ENCODE assay signal across 9 cellular contexts in genomic region chr1:15966081-15966955, GRCh38. TPM values are rescaled to one million over a fixed set of nuclear protein-coding genes. Genes with fewer than 3 reads are reported as not detected.
DNase-seq lines count a peak whose midpoint lies in the region; ATAC-seq and TF ChIP-seq lines count a peak whose summit lies in the region.
"Had no signal": no experiment of that assay in that cellular context is flagged by ENCODE, and none has a peak within 500 bp of the region (broad histone marks: within the 10 kb centered on the region; RNA-seq: fewer than 3 reads in every experiment).

No MANE protein-coding gene starts in this region.

- H3F3A ChIP-seq in GM23338 (replicated peaks; ENCODE audit: low read depth), result no peaks in the 10 kb centered on the region

- H3K9me3 ChIP-seq in ascending aorta (no peaks in the 10 kb centered on the region), testis (no peaks in the 10 kb centered on the region)

- peaks cover 10% of the 10 kb centered on the region; the same call in 1 of the 2 replicates for H4K20me1 ChIP-seq in GM23338 (replicated peaks; ENCODE audit: insufficient read depth)

- ATAC-seq in HG02763 (IDR thresholded peaks at IDR 0.05; ENCODE audit: unreplicated experiment) (peak; percentile 68), SK-N-SH treated with all-trans-retinoic acid at 6 μM for 48 hours (peak; percentile 58), GM23338 (no peak)

- no peak for TF ChIP-seq CTCF in GM13977 (IDR thresholded peaks at IDR 0.05; ENCODE audit: extremely low read depth, insufficient read depth, missing control alignments)
- no peak for TF ChIP-seq CTCF in ascending aorta (IDR thresholded peaks at IDR 0.05)
- TF ChIP-seq CTCF in testis (IDR thresholded peaks at IDR 0.05), result no peak
- TF ChIP-seq CTCF in GM23338 (conservative IDR thresholded peaks at IDR 0.05; ENCODE audit: low read depth in 2 of 2), result no peak

- peaks cover 3% of the 10 kb centered on the region for H3K9me3 Mint-ChIP-seq in stimulated activated naive CD8-positive, alpha-beta T cell treated with anti-CD3 and anti-CD28 coated beads, Interleukin-15, Interleukin-2, amounts not matched to agents 100 ng/mL and 50 ng/mL, for 24 hours
- peaks cover 19% of the 10 kb centered on the region for H3K9me3 Mint-ChIP-seq in GM23338

- intact Hi-C loops in ascending aorta (cut with DNase I), result no loop called here
- intact Hi-C loops in testis (cut with DNase I; ENCODE audit: low total_unique reads), result no loop called here

- H3K27me3 Mint-ChIP-seq in stimulated activated naive CD8-positive, alpha-beta T cell treated with anti-CD3 and anti-CD28 coated beads, Interleukin-15, Interleukin-2, amounts not matched to agents 100 ng/mL and 50 ng/mL, for 24 hours, result no peaks in the 10 kb centered on the region
- H3K27me3 Mint-ChIP-seq in GM23338 (ENCODE audit: insufficient read depth, low read depth, poor library complexity), result peaks cover 11% of the 10 kb centered on the region

- 68 to 72% methylated on average over 18 of the region's 18 CpGs for WGBS in testis, 2 donors

- H3K36me3 Mint-ChIP-seq in stimulated activated naive CD8-positive, alpha-beta T cell treated with anti-CD3 and anti-CD28 coated beads, Interleukin-15, Interleukin-2, amounts not matched to agents 100 ng/mL and 50 ng/mL, for 24 hours (ENCODE audit: low read depth), result peaks cover 58% of the 10 kb centered on the region
- peaks cover 32% of the 10 kb centered on the region for H3K36me3 Mint-ChIP-seq in GM23338 (ENCODE audit: low read depth)

- H3K4me3 ChIP-seq in ascending aorta, result no peak overlapping the region
- no peak overlapping the region for H3K4me3 ChIP-seq in testis
- no peak overlapping the region for H3K4me3 ChIP-seq in GM23338

- no peak for TF ChIP-seq POLR2A in testis (IDR thresholded peaks at IDR 0.05)

- H3K79me2 ChIP-seq in GM23338 (replicated peaks; ENCODE audit: insufficient read depth), result no peaks in the 10 kb centered on the region

- H3K36me3 ChIP-seq in ascending aorta (peaks cover 12 to 15% of the 10 kb centered on the region in 2 donors), testis (ENCODE audit: low read depth, missing control alignments) (no peaks in the 10 kb centered on the region), GM23338 (ENCODE audit: insufficient read depth) (no peaks in the 10 kb centered on the region; the same call in 1 of the 2 replicates)

- H3K27ac ChIP-seq in ascending aorta (peak overlapping the region; percentile 58 to 69), testis (no peak overlapping the region), GM23338 (ENCODE audit: low read depth) (no peak overlapping the region)

- in situ Hi-C loops in GM13977 (cut with MboI; ENCODE audit: low pct_unique_long_range_greater_than_20kb, low sequenced_read_pairs, unreplicated experiment), result no loop called here

- H3K9me2 ChIP-seq in GM23338 (ENCODE audit: insufficient read depth), result no peaks in the 10 kb centered on the region

- no peak overlapping the region for H2AFZ ChIP-seq in GM23338

- H3K4me1 ChIP-seq in ascending aorta (peaks cover 4 to 40% of the 10 kb centered on the region in 2 donors), testis (peaks cover 22% of the 10 kb centered on the region), GM23338 (ENCODE audit: insufficient read depth) (no peaks in the 10 kb centered on the region)

- H3K4me1 Mint-ChIP-seq in stimulated activated naive CD8-positive, alpha-beta T cell treated with anti-CD3 and anti-CD28 coated beads, Interleukin-15, Interleukin-2, amounts not matched to agents 100 ng/mL and 50 ng/mL, for 24 hours (ENCODE audit: low read depth), result peaks cover 92% of the 10 kb centered on the region
- H3K4me1 Mint-ChIP-seq in GM23338, result peaks cover 5% of the 10 kb centered on the region

- no peak overlapping the region for H3K4me2 ChIP-seq in GM23338

- peak overlapping the region; percentile 84 for H3K4me3 Mint-ChIP-seq in stimulated activated naive CD8-positive, alpha-beta T cell treated with anti-CD3 and anti-CD28 coated beads, Interleukin-15, Interleukin-2, amounts not matched to agents 100 ng/mL and 50 ng/mL, for 24 hours
- no peak overlapping the region for H3K4me3 Mint-ChIP-seq in GM23338

- DNase-seq in GM13977 (ENCODE audit: low spot score), result peak; percentile 89
- DNase-seq in ascending aorta (ENCODE audit: low spot score in 2 of 2), result peak in 1 of 2 donors; percentile 79
- peak; percentile 63 to 65 for DNase-seq in lung microvascular endothelial cell (ENCODE audit: low read depth in 2 of 2)
- DNase-seq in testis, result no peak
- no peak for DNase-seq in GM23338 (ENCODE audit: low spot score)

- no peaks in the 10 kb centered on the region for H3K27me3 ChIP-seq in ascending aorta
- H3K27me3 ChIP-seq in testis, result no peaks in the 10 kb centered on the region
- no peaks in the 10 kb centered on the region for H3K27me3 ChIP-seq in GM23338 (ENCODE audit: insufficient read depth)

- H3K27ac Mint-ChIP-seq in stimulated activated naive CD8-positive, alpha-beta T cell treated with anti-CD3 and anti-CD28 coated beads, Interleukin-15, Interleukin-2, amounts not matched to agents 100 ng/mL and 50 ng/mL, for 24 hours, result peak overlapping the region; percentile 99
- H3K27ac Mint-ChIP-seq in GM23338, result no peak overlapping the region

TF ChIP-seq in SK-N-SH treated with all-trans-retinoic acid at 6 μM for 48 hours, 23 proteins besides CTCF, POLR2A, EP300 and RAD21 (continues in another document):
- no peak for TF ChIP-seq TOX (CRISPR knock-in tag; IDR thresholded peaks at IDR 0.05; ENCODE audit: borderline replicate concordance)
- TF ChIP-seq CREB5 (CRISPR knock-in tag; IDR thresholded peaks at IDR 0.05; ENCODE audit: low read depth), result no peak
- no peak for TF ChIP-seq SNAI2 (CRISPR knock-in tag; IDR thresholded peaks at IDR 0.05)
- no peak for TF ChIP-seq ZNF8 (CRISPR knock-in tag; IDR thresholded peaks at IDR 0.05)
- TF ChIP-seq OSR1 (CRISPR knock-in tag; IDR thresholded peaks at IDR 0.05), result no peak
- TF ChIP-seq RARB (CRISPR knock-in tag; IDR thresholded peaks at IDR 0.05), result no peak
- TF ChIP-seq ISL1 (CRISPR knock-in tag; IDR thresholded peaks at IDR 0.05), result no peak
- TF ChIP-seq CSDC2 (CRISPR knock-in tag; IDR thresholded peaks at IDR 0.05), result no peak

TF ChIP-seq in GM23338, 12 proteins besides CTCF, POLR2A, EP300 and RAD21 (continues in another document):
- TF ChIP-seq JUNB (IDR thresholded peaks at IDR 0.05; ENCODE audit: unreplicated experiment) (no peak), POLR2AphosphoS5 (IDR thresholded peaks at IDR 0.05; ENCODE audit: low read depth) (no peak)

RNA-seq across cellular contexts. Expression of gene ZBTB17, which starts 9.6 kb away (rescaled TPM):
- 155 TPM for total RNA-seq in ascending aorta
- 28.8 and 49.2 TPM in 2 replicates for total RNA-seq in lung microvascular endothelial cell
- 10 to 100 TPM; 60.2 to 65.8 TPM for total RNA-seq in testis
- 53.6 TPM for polyA plus RNA-seq in testis (ENCODE audit: insufficient read depth, low read depth, low replicate concordance)
- 21.6 and 26.6 TPM in 2 replicates for total RNA-seq in GM23338 (2014; rRNA removed; shearing (Covaris generic))
- 21.9 and 22.5 TPM in 2 replicates for polyA plus RNA-seq in GM23338 (2016; fragmentation: Nextera tagmentation; extraction: Ambion mirVana)

RNA-seq across cellular contexts. Expression of gene SRARP, which starts 37.7 kb away (rescaled TPM):
- total RNA-seq in ascending aorta (not detected), lung microvascular endothelial cell (0.44 and 0.99 TPM in 2 replicates), testis (under 1 TPM in 1 of 2 donors, not detected in 1; 0.16 TPM)
- polyA plus RNA-seq in testis (ENCODE audit: insufficient read depth, low read depth, low replicate concordance) (not detected), GM23338 (2016; fragmentation: Nextera tagmentation; extraction: Ambion mirVana) (not detected in 2 replicates)
- total RNA-seq in GM23338 (2014; rRNA removed; shearing (Covaris generic)), result 0.43 TPM in 1 of 2 replicates, not detected in the other
- total RNA-seq: HT1080 had no signal

RNA-seq across cellular contexts. Expression of gene HSPB7, which starts 51.5 kb away (rescaled TPM):
- total RNA-seq in ascending aorta, result 191 TPM
- not detected in 2 replicates for total RNA-seq in lung microvascular endothelial cell
- 10 to 100 TPM in 1 of 2 donors, 1 to 10 TPM in 1; 9.0 to 11.7 TPM for total RNA-seq in testis
- 31.2 TPM for polyA plus RNA-seq in testis (ENCODE audit: insufficient read depth, low read depth, low replicate concordance)
- total RNA-seq in GM23338 (2014; rRNA removed; shearing (Covaris generic)), result not detected in 2 replicates
- polyA plus RNA-seq in GM23338 (2016; fragmentation: Nextera tagmentation; extraction: Ambion mirVana), result 0.13 and 0.97 TPM in 2 replicates
- total RNA-seq: HT1080 had no signal

RNA-seq across cellular contexts. Expression of gene CLCNKA, which starts 55.5 kb away (rescaled TPM):
- not detected for total RNA-seq in ascending aorta
- not detected in 2 replicates for total RNA-seq in lung microvascular endothelial cell
- total RNA-seq in testis, result 1 to 10 TPM; 6.5 to 6.9 TPM
- 9.9 TPM for polyA plus RNA-seq in testis (ENCODE audit: insufficient read depth, low read depth, low replicate concordance)
- 0.59 TPM in 1 of 2 replicates, not detected in the other for total RNA-seq in GM23338 (2014; rRNA removed; shearing (Covaris generic))
- 0.50 and 0.76 TPM in 2 replicates for polyA plus RNA-seq in GM23338 (2016; fragmentation: Nextera tagmentation; extraction: Ambion mirVana)
- total RNA-seq: HT1080 had no signal

Comparison
In these comparisons a context has a peak if more than half of its experiments do, and no peak if none do; other contexts are left out.
1. DNase-seq: peak in GM13977 (single experiment) and lung microvascular endothelial cell (2 of 2); none in testis (single experiment) and GM23338 (single experiment).
2. H3K27ac ChIP-seq: peak in ascending aorta (2 of 2); none in testis (0 of 2) and GM23338 (single experiment).
3. RNA of gene HSPB7, which starts 51.5 kb away (total RNA-seq): 191 TPM in ascending aorta (single experiment); 9.0 to 11.7 TPM in testis, not detected in GM23338 and not detected in lung microvascular endothelial cell; every median in the first group is over 10 times any median in the second.